1 cellular context compared by ENCODE assay signal in the genomic region with DNA sequence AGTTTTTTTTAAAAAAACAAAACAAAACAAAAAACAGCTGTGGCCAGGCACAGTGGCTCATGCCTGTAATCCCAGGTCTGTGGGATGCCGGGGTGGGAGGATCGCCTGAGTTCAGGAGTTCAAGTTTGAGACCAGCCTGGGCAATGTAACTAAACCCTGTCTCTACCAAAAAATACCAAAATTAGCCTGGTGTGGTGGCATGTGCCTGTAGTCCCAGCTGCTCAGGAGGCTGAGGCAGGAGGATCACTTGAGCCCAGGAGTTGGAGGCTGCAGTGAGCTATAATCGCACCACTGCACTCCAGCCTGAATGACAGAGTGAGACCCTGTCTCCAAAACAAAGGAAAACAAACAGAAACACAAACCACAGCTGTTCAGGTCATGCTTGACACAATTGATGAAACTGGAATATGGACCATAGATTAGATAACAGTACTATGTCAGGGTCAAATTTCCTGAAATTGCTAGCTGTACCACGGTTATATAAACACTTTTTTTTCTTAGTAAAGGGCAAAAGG.
TF ChIP-seq lines count a peak whose summit lies in the region.

No MANE protein-coding gene starts in this region.

TF ChIP-seq in HepG2, 621 proteins besides CTCF, POLR2A, EP300 and RAD21 (continued from another document and continues in another):
- TF ChIP-seq MXD3 (CRISPR knock-in tag; IDR thresholded peaks at IDR 0.05) (no peak), IRF2 (CRISPR knock-in tag; IDR thresholded peaks at IDR 0.05) (peak; percentile 82), TOE1 (CRISPR knock-in tag; IDR thresholded peaks at IDR 0.05) (peak; percentile 49; the same call in 1 of the 2 replicates), MAZ (IDR thresholded peaks at IDR 0.05; ENCODE audit: borderline replicate concordance, low read depth, low read length) (no peak), MAZ (CRISPR knock-in tag; IDR thresholded peaks at IDR 0.05; ENCODE audit: low read depth) (peak; percentile 14; the same call in 1 of the 2 replicates), POLR2AphosphoS5 (IDR thresholded peaks at IDR 0.05; ENCODE audit: low read depth, low read length) (no peak), ZZZ3 (CRISPR knock-in tag; IDR thresholded peaks at IDR 0.05; ENCODE audit: borderline replicate concordance) (no peak), ZNF205 (CRISPR knock-in tag; IDR thresholded peaks at IDR 0.05) (peak; percentile 72; the same call in 1 of the 2 replicates), ZNF256 (CRISPR knock-in tag; conservative IDR thresholded peaks at IDR 0.05) (no peak), GLMP (CRISPR knock-in tag; IDR thresholded peaks at IDR 0.05; ENCODE audit: borderline replicate concordance) (no peak), ZNF589 (CRISPR knock-in tag; conservative IDR thresholded peaks at IDR 0.05) (peak; percentile 82), BRCA1 (CRISPR knock-in tag; IDR thresholded peaks at IDR 0.05) (no peak), HNRNPUL1 (IDR thresholded peaks at IDR 0.05; ENCODE audit: low read depth, low read length) (no peak), NONO (IDR thresholded peaks at IDR 0.05) (no peak), NONO (CRISPR knock-in tag; conservative IDR thresholded peaks at IDR 0.05) (peak; percentile 89), BATF2 (CRISPR knock-in tag; IDR thresholded peaks at IDR 0.05) (0 out of 2 replicates have a peak, but pooled peaks have one; percentile 59), ZNF224 (CRISPR knock-in tag; IDR thresholded peaks at IDR 0.05) (no peak), ZSCAN21 (CRISPR knock-in tag; IDR thresholded peaks at IDR 0.05; ENCODE audit: borderline replicate concordance) (peak; percentile 43; the same call in 1 of the 2 replicates), ZFX (CRISPR knock-in tag; IDR thresholded peaks at IDR 0.05; ENCODE audit: low read depth) (0 out of 2 replicates have a peak, but pooled peaks have one; percentile 28), TCF12 (IDR thresholded peaks at IDR 0.05) (no peak), TCF12 (CRISPR knock-in tag; IDR thresholded peaks at IDR 0.05) (no peak), ZBTB8A (CRISPR knock-in tag; IDR thresholded peaks at IDR 0.05; ENCODE audit: borderline replicate concordance, low read depth) (no peak), KLF16 (CRISPR knock-in tag; IDR thresholded peaks at IDR 0.05) (peak in 1 of 2 experiments; percentile 62; a peak in 1 of 4 replicates), STAT5B (CRISPR knock-in tag; IDR thresholded peaks at IDR 0.05) (no peak), MAFK (conservative IDR thresholded peaks at IDR 0.05 in 1 of 2, IDR thresholded peaks at IDR 0.05 in 1 of 2; ENCODE audit: low read length in 2 of 2) (peak in 1 of 2 experiments; percentile 33; a peak in 2 of 4 replicates), ZNF546 (CRISPR knock-in tag; conservative IDR thresholded peaks at IDR 0.05) (no peak), RAD51 (IDR thresholded peaks at IDR 0.05; ENCODE audit: borderline replicate concordance) (no peak), ZNF567 (CRISPR knock-in tag; IDR thresholded peaks at IDR 0.05; ENCODE audit: borderline replicate concordance) (no peak), MAF1 (CRISPR knock-in tag; IDR thresholded peaks at IDR 0.05; ENCODE audit: borderline replicate concordance) (no peak), THAP8 (CRISPR knock-in tag; IDR thresholded peaks at IDR 0.05; ENCODE audit: borderline replicate concordance) (no peak), NFYC (CRISPR knock-in tag; IDR thresholded peaks at IDR 0.05) (no peak), ZNF512 (CRISPR knock-in tag; IDR thresholded peaks at IDR 0.05) (no peak), ZNF780A (CRISPR knock-in tag; IDR thresholded peaks at IDR 0.05) (no peak), SP4 (CRISPR knock-in tag; IDR thresholded peaks at IDR 0.05) (no peak), GFI1 (CRISPR knock-in tag; IDR thresholded peaks at IDR 0.05; ENCODE audit: borderline replicate concordance) (peak; percentile 89), ZNF275 (CRISPR knock-in tag; IDR thresholded peaks at IDR 0.05; ENCODE audit: borderline replicate concordance) (no peak), ZNF441 (CRISPR knock-in tag; IDR thresholded peaks at IDR 0.05; ENCODE audit: borderline replicate concordance) (no peak)
- TF ChIP-seq, protein P1, sequence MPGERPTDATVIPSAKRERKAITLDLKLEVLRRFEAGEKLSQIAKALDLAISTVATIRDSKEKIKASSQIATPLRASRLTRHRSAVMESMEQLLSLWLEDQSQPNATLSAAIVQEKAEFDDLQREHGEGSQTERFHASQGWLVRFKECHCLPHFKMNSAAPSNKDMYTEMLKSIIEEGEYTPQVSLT (CRISPR knock-in tag; IDR thresholded peaks at IDR 0.05; ENCODE audit: borderline replicate concordance, low read depth): no peak
- TF ChIP-seq, protein P2, sequence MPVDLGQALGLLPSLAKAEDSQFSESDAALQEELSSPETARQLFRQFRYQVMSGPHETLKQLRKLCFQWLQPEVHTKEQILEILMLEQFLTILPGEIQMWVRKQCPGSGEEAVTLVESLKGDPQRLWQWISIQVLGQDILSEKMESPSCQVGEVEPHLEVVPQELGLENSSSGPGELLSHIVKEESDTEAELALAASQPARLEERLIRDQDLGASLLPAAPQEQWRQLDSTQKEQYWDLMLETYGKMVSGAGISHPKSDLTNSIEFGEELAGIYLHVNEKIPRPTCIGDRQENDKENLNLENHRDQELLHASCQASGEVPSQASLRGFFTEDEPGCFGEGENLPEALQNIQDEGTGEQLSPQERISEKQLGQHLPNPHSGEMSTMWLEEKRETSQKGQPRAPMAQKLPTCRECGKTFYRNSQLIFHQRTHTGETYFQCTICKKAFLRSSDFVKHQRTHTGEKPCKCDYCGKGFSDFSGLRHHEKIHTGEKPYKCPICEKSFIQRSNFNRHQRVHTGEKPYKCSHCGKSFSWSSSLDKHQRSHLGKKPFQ (CRISPR knock-in tag; IDR thresholded peaks at IDR 0.05; ENCODE audit: insufficient replicate concordance): no peak
- TF ChIP-seq, protein P3, sequence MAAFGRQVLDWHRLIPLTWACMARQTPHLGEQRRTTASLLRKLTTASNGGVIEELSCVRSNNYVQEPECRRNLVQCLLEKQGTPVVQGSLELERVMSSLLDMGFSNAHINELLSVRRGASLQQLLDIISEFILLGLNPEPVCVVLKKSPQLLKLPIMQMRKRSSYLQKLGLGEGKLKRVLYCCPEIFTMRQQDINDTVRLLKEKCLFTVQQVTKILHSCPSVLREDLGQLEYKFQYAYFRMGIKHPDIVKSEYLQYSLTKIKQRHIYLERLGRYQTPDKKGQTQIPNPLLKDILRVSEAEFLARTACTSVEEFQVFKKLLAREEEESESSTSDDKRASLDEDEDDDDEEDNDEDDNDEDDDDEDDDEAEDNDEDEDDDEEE (CRISPR knock-in tag; IDR thresholded peaks at IDR 0.05): no peak
- TF ChIP-seq, protein P4, sequence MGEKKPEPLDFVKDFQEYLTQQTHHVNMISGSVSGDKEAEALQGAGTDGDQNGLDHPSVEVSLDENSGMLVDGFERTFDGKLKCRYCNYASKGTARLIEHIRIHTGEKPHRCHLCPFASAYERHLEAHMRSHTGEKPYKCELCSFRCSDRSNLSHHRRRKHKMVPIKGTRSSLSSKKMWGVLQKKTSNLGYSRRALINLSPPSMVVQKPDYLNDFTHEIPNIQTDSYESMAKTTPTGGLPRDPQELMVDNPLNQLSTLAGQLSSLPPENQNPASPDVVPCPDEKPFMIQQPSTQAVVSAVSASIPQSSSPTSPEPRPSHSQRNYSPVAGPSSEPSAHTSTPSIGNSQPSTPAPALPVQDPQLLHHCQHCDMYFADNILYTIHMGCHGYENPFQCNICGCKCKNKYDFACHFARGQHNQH (CRISPR knock-in tag; IDR thresholded peaks at IDR 0.05): peak; percentile 79; the same call in 1 of the 2 replicates
- TF ChIP-seq, protein P5, sequence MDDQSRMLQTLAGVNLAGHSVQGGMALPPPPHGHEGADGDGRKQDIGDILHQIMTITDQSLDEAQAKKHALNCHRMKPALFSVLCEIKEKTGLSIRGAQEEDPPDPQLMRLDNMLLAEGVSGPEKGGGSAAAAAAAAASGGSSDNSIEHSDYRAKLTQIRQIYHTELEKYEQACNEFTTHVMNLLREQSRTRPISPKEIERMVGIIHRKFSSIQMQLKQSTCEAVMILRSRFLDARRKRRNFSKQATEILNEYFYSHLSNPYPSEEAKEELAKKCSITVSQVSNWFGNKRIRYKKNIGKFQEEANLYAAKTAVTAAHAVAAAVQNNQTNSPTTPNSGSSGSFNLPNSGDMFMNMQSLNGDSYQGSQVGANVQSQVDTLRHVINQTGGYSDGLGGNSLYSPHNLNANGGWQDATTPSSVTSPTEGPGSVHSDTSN (CRISPR knock-in tag; IDR thresholded peaks at IDR 0.05; ENCODE audit: borderline replicate concordance): no peak
